ENCODE assay signal across 10 cellular contexts in genomic region chr12:127355061-127355820, GRCh38.
DNase-seq lines count a peak whose midpoint lies in the region; ATAC-seq and TF ChIP-seq lines count a peak whose summit lies in the region.
"Had no signal": no experiment of that assay in that cellular context is flagged by ENCODE, and none has a peak within 500 bp of the region (broad histone marks: within the 10 kb centered on the region; RNA-seq: fewer than 3 reads in every experiment).

No MANE protein-coding gene starts in this region.

- CTCF ChIA-PET in activated naive CD4-positive, alpha-beta T cell treated with anti-CD3 and anti-CD28 coated beads, Interleukin-2, amount 10 ng/mL, durations not matched to agents 7 days and 5 days (lab: Charles Lee) = no interaction called here

- no peaks in the 10 kb centered on the region for H3K79me2 ChIP-seq in hepatocyte

- no peaks in the 10 kb centered on the region for H3K4me1 Mint-ChIP-seq in activated naive CD4-positive, alpha-beta T cell treated with anti-CD3 and anti-CD28 coated beads, Interleukin-2, amount 10 ng/mL, durations not matched to agents 7 days and 5 days

- no peaks in the 10 kb centered on the region for H3K9me3 ChIP-seq in hepatocyte (ENCODE audit: low read depth)

- no peaks in the 10 kb centered on the region for H3K9me2 ChIP-seq in hepatocyte (replicated peaks; ENCODE audit: insufficient read depth)

- no peak overlapping the region for H3K4me2 ChIP-seq in hepatocyte

- TF ChIP-seq CTCF in hepatocyte (IDR thresholded peaks at IDR 0.05; ENCODE audit: poor library complexity) = peak; percentile 47

- no peak for ATAC-seq in HG03378 (IDR thresholded peaks at IDR 0.05; ENCODE audit: unreplicated experiment)

- no peaks in the 10 kb centered on the region for H3K36me3 ChIP-seq in hepatocyte (replicated peaks; ENCODE audit: insufficient read depth, low read depth)

- H3K27me3 Mint-ChIP-seq in activated naive CD4-positive, alpha-beta T cell treated with anti-CD3 and anti-CD28 coated beads, Interleukin-2, amount 10 ng/mL, durations not matched to agents 7 days and 5 days = no peaks in the 10 kb centered on the region

- peak; percentile 57 for DNase-seq in AG08396 (ENCODE audit: low spot score)
- peak; percentile 21 for DNase-seq in H4 (ENCODE audit: low spot score)
- peak; percentile 54 for DNase-seq in SK-MEL-5 (ENCODE audit: low read depth, low spot score)
- DNase-seq in hepatocyte (ENCODE audit: low spot score) = peak; percentile 21
- no peak for DNase-seq in stimulated activated naive CD4-positive, alpha-beta T cell treated with Interleukin-2 at 50 U/mL for 16 hours (lab: John Stamatoyannopoulos, UW)
- no peak for DNase-seq in activated naive CD4-positive, alpha-beta T cell treated with anti-CD3 and anti-CD28 coated beads, Interleukin-2, amount 10 ng/mL, durations not matched to agents 7 days and 5 days
- DNase-seq in NK-92 treated with Interleukin-12 subunit alpha and Interleukin-12 subunit beta, amount 100 ng/mL, for 24 hours (lab: John Stamatoyannopoulos, UW) = no peak
- DNase-seq: effector CD8-positive, alpha-beta T cell; stimulated activated CD4-positive, alpha-beta T cell treated with anti-CD3 and anti-CD28 coated beads, Interleukin-4, amount 100 ng/mL, for 4 hours had no signal

- H3K27me3 ChIP-seq in hepatocyte = no peaks in the 10 kb centered on the region

- no peak overlapping the region for H3K4me3 ChIP-seq in hepatocyte

- no peaks in the 10 kb centered on the region for H4K20me1 ChIP-seq in hepatocyte (ENCODE audit: insufficient read depth, poor library complexity, severe bottlenecking)

- H2AFZ ChIP-seq in hepatocyte = no peak overlapping the region

- H3K4me3 Mint-ChIP-seq in activated naive CD4-positive, alpha-beta T cell treated with anti-CD3 and anti-CD28 coated beads, Interleukin-2, amount 10 ng/mL, durations not matched to agents 7 days and 5 days = no peak overlapping the region

- in situ Hi-C loops in SK-MEL-5 (cut with HindIII; ENCODE audit: low pct_unique_long_range_greater_than_20kb, low sequenced_read_pairs) = no loop called here

- H3K27ac ChIP-seq in hepatocyte = no peak overlapping the region

- no peaks in the 10 kb centered on the region for H3K36me3 Mint-ChIP-seq in activated naive CD4-positive, alpha-beta T cell treated with anti-CD3 and anti-CD28 coated beads, Interleukin-2, amount 10 ng/mL, durations not matched to agents 7 days and 5 days

- no peaks in the 10 kb centered on the region for H3K4me1 ChIP-seq in hepatocyte (ENCODE audit: insufficient read depth)

- peaks cover 4% of the 10 kb centered on the region for H3K9me3 Mint-ChIP-seq in activated naive CD4-positive, alpha-beta T cell treated with anti-CD3 and anti-CD28 coated beads, Interleukin-2, amount 10 ng/mL, durations not matched to agents 7 days and 5 days

- 56% methylated on average over 10 of the region's 10 CpGs for WGBS in hepatocyte (ENCODE audit: low lambda C conversion rate, missing lambda C conversion rate)

- no peak overlapping the region for H3K27ac Mint-ChIP-seq in activated naive CD4-positive, alpha-beta T cell treated with anti-CD3 and anti-CD28 coated beads, Interleukin-2, amount 10 ng/mL, durations not matched to agents 7 days and 5 days

Comparison
In these comparisons a context has a peak if more than half of its experiments do, and no peak if none do; other contexts are left out.
1. DNase-seq: peak in AG08396 (single experiment), H4 (single experiment), SK-MEL-5 (single experiment) and hepatocyte (single experiment); none in stimulated activated naive CD4-positive, alpha-beta T cell treated with Interleukin-2 at 50 U/mL for 16 hours (single experiment), activated naive CD4-positive, alpha-beta T cell treated with anti-CD3 and anti-CD28 coated beads, Interleukin-2, amount 10 ng/mL, durations not matched to agents 7 days and 5 days (single experiment) and NK-92 treated with Interleukin-12 subunit alpha and Interleukin-12 subunit beta, amount 100 ng/mL, for 24 hours (single experiment).